ENCODE assay signal across 7 cellular contexts in genomic region chr22:11057955-11058547, GRCh38.
DNase-seq lines count a peak whose midpoint lies in the region; ATAC-seq and TF ChIP-seq lines count a peak whose summit lies in the region.
"Not testable (repeated sequence)": the region's sequence is repeated elsewhere in the genome, so short reads cannot be mapped to it uniquely, and the experiment has no call there.

No MANE protein-coding gene starts in this region.

- H3K4me1 ChIP-seq in RWPE2 (ENCODE audit: insufficient read depth, poor library complexity, severe bottlenecking); lower lobe of right lung: not testable (repeated sequence)

- not testable (repeated sequence) for H3K27ac ChIP-seq in RWPE2 (ENCODE audit: poor library complexity, severe bottlenecking); lower lobe of right lung

- H3K36me3 Mint-ChIP-seq in osteocyte (ENCODE audit: unreplicated experiment), result not testable (repeated sequence)

- H3K4me3 Mint-ChIP-seq in osteocyte (ENCODE audit: unreplicated experiment), result not testable (repeated sequence)

- not testable (repeated sequence) for H3K27ac Mint-ChIP-seq in osteocyte (ENCODE audit: unreplicated experiment)

- H3K36me3 ChIP-seq in RWPE2 (ENCODE audit: low read depth); lower lobe of right lung: not testable (repeated sequence)

- H3K9me3 ChIP-seq in RWPE2 (ENCODE audit: severe bottlenecking), result not testable (repeated sequence)
- H3K9me3 ChIP-seq in lower lobe of right lung, result peaks cover 15% of the 10 kb centered on the region

- not testable (repeated sequence) for H3K4me3 ChIP-seq in RWPE2 (ENCODE audit: severe bottlenecking); lower lobe of right lung

- not testable (repeated sequence) for H3K4me1 Mint-ChIP-seq in osteocyte (ENCODE audit: unreplicated experiment)

- H3K9me3 Mint-ChIP-seq in osteocyte (ENCODE audit: unreplicated experiment), result peaks cover 29% of the 10 kb centered on the region

- ATAC-seq in RWPE2 (ENCODE audit: low read depth); lower lobe of right lung: not testable (repeated sequence)

- not testable (repeated sequence) for TF ChIP-seq CTCF in RWPE2 (IDR thresholded peaks at IDR 0.05; ENCODE audit: poor library complexity, severe bottlenecking); lower lobe of right lung (IDR thresholded peaks at IDR 0.05); osteocyte (IDR thresholded peaks at IDR 0.05)

- not testable (repeated sequence) for H3K27me3 ChIP-seq in RWPE2 (ENCODE audit: insufficient read depth, poor library complexity, severe bottlenecking); lower lobe of right lung (ENCODE audit: low read depth)

- intact Hi-C loops in cardiac septum (cut with DNase I); lower lobe of right lung (cut with DNase I): not testable (repeated sequence)

- DNase-seq in RWPE2 (ENCODE audit: low spot score), result peak; percentile 73
- peak; percentile 27 for DNase-seq in ecto neural progenitor cell (ENCODE audit: low spot score)
- peak; percentile 74 for DNase-seq in cardiac septum (ENCODE audit: low spot score)
- peak; percentile 38 for DNase-seq in islet precursor cell
- DNase-seq in lower lobe of right lung, result peak; percentile 48
- DNase-seq in osteocyte (ENCODE audit: extremely low spot score, unreplicated experiment), result peak; percentile 87
- peak; percentile 51 for DNase-seq in ureter (ENCODE audit: low spot score)

- H3K27me3 Mint-ChIP-seq in osteocyte (ENCODE audit: unreplicated experiment), result not testable (repeated sequence)

Comparison
In these comparisons a context has a peak if more than half of its experiments do, and no peak if none do; other contexts are left out.
1. DNase-seq: peak in every context shown above with its lines; median percentile 87 in osteocyte; 74 in cardiac septum; 73 in RWPE2; 51 in ureter; 48 in lower lobe of right lung; 38 in islet precursor cell; 27 in ecto neural progenitor cell.